Comparison of ENCODE assay signal across 27 cellular contexts in the genomic region with DNA sequence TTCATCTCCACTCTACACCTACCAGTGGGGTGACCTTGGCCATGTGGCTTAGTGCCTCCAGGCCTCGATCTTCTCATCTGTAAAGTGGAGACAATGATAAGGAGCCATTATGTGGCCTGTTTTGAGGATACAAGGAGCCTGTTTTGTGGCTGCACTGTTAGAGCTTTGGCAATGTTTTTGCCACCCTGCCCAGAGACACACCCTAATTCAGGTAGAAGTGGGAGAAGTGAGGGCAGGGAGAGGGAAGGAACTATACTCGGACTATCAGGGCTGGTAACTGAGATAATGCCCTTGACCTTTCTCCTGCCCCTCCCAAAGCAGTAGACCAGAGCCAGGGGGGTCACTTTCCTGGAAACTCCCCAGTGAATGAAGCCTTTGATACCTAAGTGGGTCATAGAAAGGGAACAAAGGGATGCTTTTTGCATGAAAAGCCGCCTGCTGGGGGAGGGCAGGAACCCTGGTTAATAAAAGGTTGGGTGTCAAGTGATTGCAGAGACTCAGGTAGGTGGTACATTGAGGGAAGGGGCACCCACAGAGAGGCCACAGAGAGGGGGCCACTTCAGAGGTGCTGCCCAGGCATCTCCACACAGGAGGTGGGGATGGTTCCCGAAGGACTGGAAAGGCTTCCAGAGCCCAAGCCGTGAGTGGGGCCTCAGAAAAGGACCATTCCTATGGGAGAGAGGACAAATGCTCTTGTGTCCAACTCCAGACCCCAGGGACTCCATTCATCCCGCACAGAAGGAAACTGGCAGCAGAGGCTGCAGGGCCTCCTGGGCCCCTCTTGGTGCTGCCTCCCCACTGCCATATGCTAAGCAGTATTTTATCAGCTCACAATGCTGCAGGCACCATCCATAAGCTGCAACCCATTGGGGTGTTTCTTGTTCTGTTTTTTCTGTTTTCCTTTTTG. TPM values are rescaled to one million over a fixed set of nuclear protein-coding genes. Genes with fewer than 3 reads are reported as not detected.
DNase-seq lines count a peak whose midpoint lies in the region; ATAC-seq, FAIRE-seq and TF ChIP-seq lines count a peak whose summit lies in the region.
"Had no signal": no experiment of that assay in that cellular context is flagged by ENCODE, and none has a peak within 500 bp of the region (broad histone marks: within the 10 kb centered on the region; RNA-seq: fewer than 3 reads in every experiment).

No MANE protein-coding gene starts in this region.

- no peaks in the 10 kb centered on the region for H3K9me3 ChIP-seq in HUES6 (ENCODE audit: control insufficient read depth, insufficient read depth, low read depth, low read length)
- no peaks in the 10 kb centered on the region for H3K9me3 ChIP-seq in H1 (ENCODE audit: insufficient read depth in 2 of 2, low read depth in 1 of 2, low read length in 1 of 2)
- H3K9me3 ChIP-seq in mucosa of descending colon, result no peaks in the 10 kb centered on the region
- H3K9me3 ChIP-seq: gastrocnemius medialis, right atrium auricular region, upper lobe of left lung had no signal

- H3K27ac ChIP-seq in HUES6 (ENCODE audit: low read depth, low read length) (peak overlapping the region; percentile 51; the same call in 1 of the 2 replicates), H1 (ENCODE audit: low read depth, low read length) (no peak overlapping the region)
- H3K27ac ChIP-seq: C4-2B, gastrocnemius medialis, right atrium auricular region, upper lobe of left lung had no signal

- H3K14ac ChIP-seq in H1 (ENCODE audit: insufficient read length), result no peak overlapping the region

- peak overlapping the region; percentile 95; the same call in 1 of the 2 replicates for H2BK5ac ChIP-seq in H1 (ENCODE audit: low read depth, low read length)

- H3K9ac ChIP-seq in HUES6 (ENCODE audit: low read length), result peak overlapping the region; percentile 68
- no peak overlapping the region for H3K9ac ChIP-seq in H1 (replicated peaks in 1 of 4; ENCODE audit: extremely low read depth in 1 of 4, low read depth in 3 of 4, low read length in 3 of 4)

- H3K79me2 ChIP-seq in H1 (ENCODE audit: control insufficient read depth in 1 of 2, insufficient read depth in 2 of 2, low read length in 2 of 2), result no peaks in the 10 kb centered on the region

- H3K79me1 ChIP-seq in H1 (ENCODE audit: low read depth, low read length), result no peaks in the 10 kb centered on the region

- H3K36me3 ChIP-seq in HUES6 (ENCODE audit: control insufficient read depth, insufficient read depth, low read length), result no peaks in the 10 kb centered on the region
- no peaks in the 10 kb centered on the region for H3K36me3 ChIP-seq in H1 (ENCODE audit: control insufficient read depth in 2 of 4, insufficient read depth in 4 of 4, low read length in 3 of 4)
- no peaks in the 10 kb centered on the region for H3K36me3 ChIP-seq in mucosa of descending colon (ENCODE audit: low read depth)
- H3K36me3 ChIP-seq: gastrocnemius medialis, right atrium auricular region, upper lobe of left lung had no signal

- WGBS in H1 (ENCODE audit: extremely low coverage in 1 of 2, insufficient coverage in 1 of 2, insufficient read length in 1 of 2, insufficient replicate concordance in 2 of 2, low coverage in 1 of 2, low lambda C conversion rate in 2 of 2, missing lambda C conversion rate in 1 of 2), 2 experiments, result 40% methylated on average over 6 of the region's 6 CpGs; no CpG with 5 or more reads in 1 of the 2 experiments

- peak overlapping the region; percentile 83 for H3K18ac ChIP-seq in H1 (ENCODE audit: extremely low read depth, low read length)

- H4K91ac ChIP-seq in H1 (replicated peaks; ENCODE audit: insufficient read length, low read length), result peak overlapping the region; percentile 16

- no peaks in the 10 kb centered on the region; the same call in 1 of the 2 replicates for H3K23me2 ChIP-seq in H1 (ENCODE audit: low read depth, low read length)

- no peak for TF ChIP-seq CTCF in H1 (IDR thresholded peaks at IDR 0.05; ENCODE audit: control extremely low read depth in 1 of 3, insufficient read depth in 1 of 3, low read depth in 1 of 3, low read length in 3 of 3)
- no peak for TF ChIP-seq CTCF in mucosa of descending colon (IDR thresholded peaks at IDR 0.05)

- H2AFZ ChIP-seq in H1 (ENCODE audit: low read length), result no peak overlapping the region

- H4K8ac ChIP-seq in H1 (ENCODE audit: extremely low read depth, insufficient read depth, low read length), result no peak overlapping the region

- H2BK12ac ChIP-seq in H1 (ENCODE audit: low read depth, low read length), result peak overlapping the region; percentile 97

- peak; percentile 85 for DNase-seq in COLO829 (ENCODE audit: low spot score)
- no peak for DNase-seq in H1 (ENCODE audit: low read depth in 1 of 2, low spot score in 2 of 2)
- DNase-seq in mucosa of descending colon, result no peak
- DNase-seq in activated CD8-positive, alpha-beta memory T cell treated with anti-CD3 and anti-CD28 coated beads, Interleukin-2, amount 50 U/mL, for 4 hours, result no peak
- DNase-seq: ACHN; activated CD4-positive, alpha-beta T cell treated with anti-CD3 and anti-CD28 coated beads for 48 hours; activated naive CD8-positive, alpha-beta T cell treated with anti-CD3 and anti-CD28 coated beads, Interleukin-2, amount 10 ng/mL, durations not matched to agents 7 days and 5 days; effector CD8-positive, alpha-beta T cell; gastrocnemius medialis; hypothalamus; KG1; kidney glomerular epithelial cell; mammary epithelial cell; NCI-H2029; OCI-M1; SHP77 treated with DMSO at 0.1 percent for 48 hours; stimulated activated CD4-positive, alpha-beta T cell treated with anti-CD3 and anti-CD28 coated beads, Interleukin-12 subunit alpha, Interleukin-12 subunit beta, amount 100 ng/mL, for 4 hours; upper lobe of left lung had no signal

- no peaks in the 10 kb centered on the region for H4K20me1 ChIP-seq in H1 (replicated peaks in 1 of 2; ENCODE audit: control insufficient read depth in 1 of 2, insufficient read depth in 2 of 2, low read length in 2 of 2)

- H2AK5ac ChIP-seq in H1 (ENCODE audit: low read depth, low read length), result peak overlapping the region; percentile 96; the same call in 1 of the 2 replicates

- H3K23ac ChIP-seq in H1 (ENCODE audit: insufficient read length), result no peak overlapping the region

- no peak overlapping the region for H3K56ac ChIP-seq in H1 (replicated peaks; ENCODE audit: insufficient read length, low read depth, low read length)

- TF ChIP-seq EP300 in H1 (IDR thresholded peaks at IDR 0.05; ENCODE audit: borderline replicate concordance in 1 of 2, low read depth in 2 of 2, low read length in 2 of 2), result peak in 1 of 2 experiments; percentile 68; a peak in 1 of 3 replicates

- peak overlapping the region; percentile 19; the same call in 1 of the 2 replicates for H2BK15ac ChIP-seq in H1 (ENCODE audit: low read length)

- H4K5ac ChIP-seq in H1 (ENCODE audit: insufficient read length, low read depth, low read length), result peak overlapping the region; percentile 3

- intact Hi-C loops in mucosa of descending colon (cut with DNase I, micrococcal nuclease), result loop anchor here (10.0 kb wide), 1 partner anchor 98 kb away; no protein-coding TSS in a partner anchor

- no peak overlapping the region for H2BK120ac ChIP-seq in H1 (replicated peaks; ENCODE audit: low read depth, low read length)

- H3K27me3 ChIP-seq in HUES6 (ENCODE audit: control insufficient read depth, insufficient read depth, low read length), result 0 out of 2 replicates have a peak, but pooled peaks cover 3% of the 10 kb centered on the region
- H3K27me3 ChIP-seq in H1 (replicated peaks in 1 of 4; ENCODE audit: control insufficient read depth in 3 of 4, extremely low read depth in 1 of 4, insufficient read depth in 3 of 4, low read length in 3 of 4), result peaks cover 0 to 3% (median 0%) of the 10 kb centered on the region in 4 experiments; a peak in 3 of 7 replicates
- H3K27me3 ChIP-seq: gastrocnemius medialis, right atrium auricular region, upper lobe of left lung had no signal

- peak; percentile 57 for FAIRE-seq in H1 (lab: Jason Lieb, UNC)
- FAIRE-seq: GM18507 had no signal

- no peak overlapping the region for H3K4ac ChIP-seq in H1 (replicated peaks; ENCODE audit: insufficient read length, low read depth, low read length)

- H3K4me2 ChIP-seq in H1 (ENCODE audit: insufficient read depth in 1 of 2, low read depth in 2 of 2, low read length in 2 of 2), result peak overlapping the region; percentile 42 to 44; a peak in 2 of 4 replicates

- H2BK20ac ChIP-seq in H1 (ENCODE audit: low read length), result peak overlapping the region; percentile 75

- no peak overlapping the region for H3K4me3 ChIP-seq in HUES6 (ENCODE audit: low read depth, low read length)
- H3K4me3 ChIP-seq in H1 (ENCODE audit: extremely low read depth in 1 of 4, insufficient read depth in 2 of 4, low read depth in 3 of 4, low read length in 4 of 4), result peak overlapping the region in 1 of 4 experiments; percentile 1; a peak in 1 of 8 replicates
- H3K4me3 ChIP-seq in mucosa of descending colon, result no peak overlapping the region
- H3K4me3 ChIP-seq: gastrocnemius medialis, right atrium auricular region, upper lobe of left lung had no signal

- H3K4me1 ChIP-seq in HUES6 (ENCODE audit: control insufficient read depth, insufficient read depth, low read length), result peaks cover 32% of the 10 kb centered on the region
- H3K4me1 ChIP-seq in H1 (replicated peaks in 1 of 4; ENCODE audit: control insufficient read depth in 3 of 4, insufficient read depth in 4 of 4, low read length in 3 of 4), result peaks cover 5 to 21% (median 13%) of the 10 kb centered on the region in 4 experiments
- H3K4me1 ChIP-seq in mucosa of descending colon (ENCODE audit: low read depth), result no peaks in the 10 kb centered on the region
- H3K4me1 ChIP-seq: gastrocnemius medialis, right atrium auricular region, upper lobe of left lung had no signal

- POLR2A ChIA-PET in H1 (lab: Charles Lee; ENCODE audit: partially characterized antibody), result interaction anchor here (0.6 kb wide), 1 partner anchor 37 kb away, joined by 3 read pairs; no protein-coding TSS in a partner anchor

- CTCF ChIA-PET in H1 (lab: Charles Lee; ENCODE audit: partially characterized antibody), result interaction anchor here (1.2 to 16.4 kb wide), 3 partner anchors 7 to 96 kb away, joined by 3 to 629 read pairs (median 68); no protein-coding TSS in a partner anchor

- TF ChIP-seq POLR2A in H1 (IDR thresholded peaks at IDR 0.05; ENCODE audit: control extremely low read depth in 1 of 2, low read depth in 2 of 2, low read length in 2 of 2), result no peak

- no peak for TF ChIP-seq RAD21 in H1 (IDR thresholded peaks at IDR 0.05 in 1 of 2, conservative IDR thresholded peaks at IDR 0.05 in 1 of 2; ENCODE audit: low read depth in 2 of 2, low read length in 2 of 2)

- peak; percentile 31 for ATAC-seq in mucosa of descending colon
- no peak for ATAC-seq in GM21526 (IDR thresholded peaks at IDR 0.05; ENCODE audit: low FRiP score, unreplicated experiment)
- no peak for ATAC-seq in GM18870 (IDR thresholded peaks at IDR 0.05; ENCODE audit: unreplicated experiment)
- no peak for ATAC-seq in GM21528 (IDR thresholded peaks at IDR 0.05; ENCODE audit: low FRiP score, unreplicated experiment)
- ATAC-seq: activated T-helper 17 cell treated with anti-CD3 and anti-CD28 coated beads, Interleukin-2, amount 50 U/mL, for 72 hours; gastrocnemius medialis; HCT116 had no signal

RNA-seq across cellular contexts. Expression of gene VDAC1, which starts 42.3 kb away (rescaled TPM):
- 285 and 301 TPM in 2 replicates for total RNA-seq in H1 (2021; fragmentation: NEBNext Ultra II Directional; extraction: Animal tissue kit (Norgen Biotek cat#: 25700))
- 94.7 and 111 TPM in 2 replicates for polyA plus RNA-seq in H1 (2011; rRNA removed)
- 124 TPM for polyA plus RNA-seq in H1 (2011; cell fraction: cytosol; rRNA removed)
- 71.2 TPM for polyA plus RNA-seq in H1 (2011; cell fraction: nucleus; rRNA removed)
- 255 to 279 TPM (median 268 TPM) in 4 replicates for polyA plus RNA-seq in H1 (2012, experiment 1 of 2)
- polyA plus RNA-seq in H1 (2012, experiment 2 of 2), result 112 TPM
- polyA plus RNA-seq in H1 (2013, experiment 1 of 2), result 187 TPM
- 189 TPM for polyA plus RNA-seq in H1 (2013, experiment 2 of 2)
- polyA minus RNA-seq in H1 (2011; rRNA and poly(A)+ RNA removed), result 121 and 151 TPM in 2 replicates
- 89.8 TPM for polyA minus RNA-seq in H1 (2011; cell fraction: cytosol; rRNA and poly(A)+ RNA removed)
- polyA minus RNA-seq in H1 (2011; cell fraction: nucleus; rRNA and poly(A)+ RNA removed), result 65.0 TPM
- 100 to 1,000 TPM; 153 to 283 (median 246) TPM for total RNA-seq in mucosa of descending colon
